ENCODE assay signal across 8 cellular contexts in genomic region chr17:82400830-82401229, GRCh38. TPM values are rescaled to one million over a fixed set of nuclear protein-coding genes. Genes with fewer than 3 reads are reported as not detected.
A peak's percentile ranks its signal among the peaks of the same experiment; 100 is the strongest.
DNase-seq lines count a peak whose midpoint lies in the region; ATAC-seq and TF ChIP-seq lines count a peak whose summit lies in the region.
"Had no signal": no experiment of that assay in that cellular context is flagged by ENCODE, and none has a peak within 500 bp of the region (broad histone marks: within the 10 kb centered on the region; RNA-seq: fewer than 3 reads in every experiment).

No MANE protein-coding gene starts in this region.

- 86 to 92% methylated on average over 19 of the region's 19 CpGs for WGBS in testis, 2 donors

- peak; percentile 27 for DNase-seq in activated CD4-positive, alpha-beta T cell treated with anti-CD3 and anti-CD28 coated beads for 1 hour
- DNase-seq in left cardiac atrium (no peak), testis (no peak)
- peak; percentile 12 to 21 for DNase-seq in stimulated activated CD8-positive, alpha-beta memory T cell treated with anti-CD3 and anti-CD28 coated beads, Interleukin-7, amount 100 ng/mL, for 1 hour (ENCODE audit: low read depth in 2 of 2)

- H3K4me1 ChIP-seq in testis: no peaks in the 10 kb centered on the region

- no peak for TF ChIP-seq CTCF in testis (IDR thresholded peaks at IDR 0.05)

- no peak overlapping the region for H3K27ac ChIP-seq in testis

- intact Hi-C loops in left cardiac atrium (cut with DNase I) (no loop called here), testis (cut with DNase I; ENCODE audit: low total_unique reads) (no loop called here)

- H3K9me3 ChIP-seq in testis: no peaks in the 10 kb centered on the region

- ATAC-seq in HG03354 (IDR thresholded peaks at IDR 0.05; ENCODE audit: poor library complexity, severe bottlenecking, unreplicated experiment) (peak; percentile 44), left cardiac atrium (peak; percentile 38 to 62), GM18505 (IDR thresholded peaks at IDR 0.05; ENCODE audit: unreplicated experiment) (no peak), GM18519 (IDR thresholded peaks at IDR 0.05; ENCODE audit: low FRiP score, unreplicated experiment) (no peak)

- TF ChIP-seq POLR2A in GM18505 (IDR thresholded peaks at IDR 0.05; ENCODE audit: borderline replicate concordance, extremely low read depth, insufficient read depth, insufficient read length) (no peak), testis (IDR thresholded peaks at IDR 0.05) (no peak)

- H3K4me3 ChIP-seq in testis: no peak overlapping the region

- no peaks in the 10 kb centered on the region for H3K36me3 ChIP-seq in testis (ENCODE audit: low read depth, missing control alignments)

- H3K27me3 ChIP-seq in testis: no peaks in the 10 kb centered on the region

RNA-seq across cellular contexts. Expression of gene HEXD, which starts 17.3 kb away (rescaled TPM):
- total RNA-seq in left cardiac atrium (10 to 100 TPM; 14.3 to 16.3 TPM), testis (10 to 100 TPM; 90.9 to 95.3 TPM)
- 24.4 TPM for polyA plus RNA-seq in testis (ENCODE audit: insufficient read depth, low read depth, low replicate concordance)

RNA-seq across cellular contexts. Expression of gene OGFOD3, which starts 17.6 kb away (rescaled TPM):
- total RNA-seq in left cardiac atrium (10 to 100 TPM; 27.2 to 32.0 TPM), testis (10 to 100 TPM; 28.9 to 37.4 TPM)
- 19.6 TPM for polyA plus RNA-seq in testis (ENCODE audit: insufficient read depth, low read depth, low replicate concordance)

RNA-seq across cellular contexts. Expression of gene UTS2R, which starts 29.3 kb away (rescaled TPM):
- total RNA-seq in left cardiac atrium (1 to 10 TPM in 1 of 2 donors, under 1 TPM in 1; 0.32 to 1.4 TPM), testis (10 to 100 TPM in 1 of 2 donors, 1 to 10 TPM in 1; 3.8 to 28.1 TPM)
- 0.32 TPM for polyA plus RNA-seq in testis (ENCODE audit: insufficient read depth, low read depth, low replicate concordance)
- total RNA-seq: M059J had no signal

RNA-seq across cellular contexts. Expression of gene TEX19, which starts 41.8 kb away (rescaled TPM):
- total RNA-seq in left cardiac atrium (not detected), testis (10 to 100 TPM; 21.9 to 37.8 TPM)
- polyA plus RNA-seq in testis (ENCODE audit: insufficient read depth, low read depth, low replicate concordance): 31.2 TPM

RNA-seq across cellular contexts. Expression of gene CYBC1, which starts 49.7 kb away (rescaled TPM):
- total RNA-seq in left cardiac atrium (10 to 100 TPM; 42.1 to 43.6 TPM), testis (10 to 100 TPM; 61.1 to 88.2 TPM)
- polyA plus RNA-seq in testis (ENCODE audit: insufficient read depth, low read depth, low replicate concordance): 46.3 TPM

Comparison
In these comparisons a context has a peak if more than half of its experiments do, and no peak if none do; other contexts are left out.
1. ATAC-seq: peak in HG03354 (single experiment) and left cardiac atrium (2 of 2); none in GM18505 (single experiment) and GM18519 (single experiment).
2. DNase-seq: peak in activated CD4-positive, alpha-beta T cell treated with anti-CD3 and anti-CD28 coated beads for 1 hour (single experiment) and stimulated activated CD8-positive, alpha-beta memory T cell treated with anti-CD3 and anti-CD28 coated beads, Interleukin-7, amount 100 ng/mL, for 1 hour (2 of 2); none in left cardiac atrium (single experiment) and testis (single experiment).
3. RNA of gene HEXD, which starts 17.3 kb away (total RNA-seq): 90.9 to 95.3 TPM in testis; 14.3 to 16.3 TPM in left cardiac atrium; every median in the first group is over 4 times any median in the second.